In the genomic region with DNA sequence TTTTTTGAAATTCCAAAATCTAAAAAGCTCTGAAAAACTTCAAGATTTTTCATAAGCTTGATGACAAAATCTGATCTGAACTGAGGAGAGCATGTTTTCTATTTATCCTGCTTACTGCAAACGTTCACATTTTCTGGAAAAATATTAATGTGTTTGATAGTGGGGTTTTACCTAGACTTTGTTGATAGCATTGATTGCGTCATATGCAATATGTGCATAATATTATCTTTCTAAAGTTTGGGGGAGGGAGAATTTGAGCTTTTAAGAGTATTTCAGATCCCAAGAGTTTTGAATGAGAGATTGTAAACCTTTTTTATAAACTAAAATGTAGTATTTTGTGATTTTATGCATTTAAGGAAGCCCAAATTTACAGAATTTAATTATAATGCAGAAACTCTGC, we compare ENCODE assay signal across 7 cellular contexts.
"Had no signal": no experiment of that assay in that cellular context is flagged by ENCODE, and none has a peak within 500 bp of the region (broad histone marks: within the 10 kb centered on the region; RNA-seq: fewer than 3 reads in every experiment).

No MANE protein-coding gene starts in this region.

- H3K4me3 Mint-ChIP-seq: H9 had no signal

- H3K27ac Mint-ChIP-seq: H9 had no signal

- H2AFZ ChIP-seq: GM23248 had no signal

- FAIRE-seq: H54, HTR-8/SVneo had no signal

- H3K27ac ChIP-seq: GM23248 had no signal

- DNase-seq: GM23248, GOT3, H9, HCEC 1CT, KG1 had no signal

- H3K4me3 ChIP-seq: GM23248 had no signal

- H3K9ac ChIP-seq: GM23248 had no signal
